8 cellular contexts compared by ENCODE assay signal in the genomic region with DNA sequence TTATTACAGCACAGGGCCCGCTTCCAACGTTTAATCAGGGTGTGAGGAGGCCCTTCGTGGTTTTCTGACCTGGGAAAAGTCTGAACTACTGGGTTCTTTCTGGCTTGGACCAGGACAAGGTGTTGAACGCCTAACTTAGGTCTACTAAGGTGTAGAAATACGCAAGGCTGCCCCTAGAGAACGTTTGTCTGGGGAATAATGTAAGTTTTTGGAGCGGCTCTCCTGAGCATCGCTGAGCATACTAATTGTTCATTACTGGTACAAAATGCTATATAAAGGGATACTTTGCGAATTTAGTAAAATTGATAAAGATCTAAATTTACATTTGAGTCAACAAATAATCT. TPM values are rescaled to one million over a fixed set of nuclear protein-coding genes. Genes with fewer than 3 reads are reported as not detected.
DNase-seq lines count a peak whose midpoint lies in the region; ATAC-seq and TF ChIP-seq lines count a peak whose summit lies in the region.

No MANE protein-coding gene starts in this region.

- no peak for TF ChIP-seq CTCF in Peyer's patch (IDR thresholded peaks at IDR 0.05)
- TF ChIP-seq CTCF in foreskin fibroblast (IDR thresholded peaks at IDR 0.05; ENCODE audit: low read depth, low read length) = no peak

- peaks cover 52% of the 10 kb centered on the region for H3K36me3 Mint-ChIP-seq in activated CD4-positive, alpha-beta T cell treated with anti-CD3 and anti-CD28 coated beads for 36 hours (ENCODE audit: low read depth)

- peak; percentile 2 for ATAC-seq in activated CD4-positive, alpha-beta T cell treated with anti-CD3 and anti-CD28 coated beads for 36 hours
- no peak for ATAC-seq in stimulated activated naive CD8-positive, alpha-beta T cell treated with anti-CD3 and anti-CD28 coated beads, Interleukin-15, amount 100 ng/mL, for 72 hours

- intact Hi-C loops in activated CD4-positive, alpha-beta T cell treated with anti-CD3 and anti-CD28 coated beads for 36 hours (cut with DNase I, micrococcal nuclease) = loop anchor here (2.0 to 10.0 kb wide), 5 partner anchors 30 to 740 kb away; a partner anchor contains a TSS

- peak overlapping the region; percentile 81 to 96 (median 90) for H3K27ac ChIP-seq in Peyer's patch

- no peak for TF ChIP-seq POLR2A in Peyer's patch (IDR thresholded peaks at IDR 0.05)

- H3K27ac Mint-ChIP-seq in activated CD4-positive, alpha-beta T cell treated with anti-CD3 and anti-CD28 coated beads for 36 hours = peak overlapping the region; percentile 92
- peak overlapping the region; percentile 97 for H3K27ac Mint-ChIP-seq in stimulated activated naive CD8-positive, alpha-beta T cell treated with anti-CD3 and anti-CD28 coated beads, Interleukin-15, amount 100 ng/mL, for 72 hours

- peak overlapping the region; percentile 92 for H3K4me3 Mint-ChIP-seq in activated CD4-positive, alpha-beta T cell treated with anti-CD3 and anti-CD28 coated beads for 36 hours
- peak overlapping the region; percentile 98 for H3K4me3 Mint-ChIP-seq in stimulated activated naive CD8-positive, alpha-beta T cell treated with anti-CD3 and anti-CD28 coated beads, Interleukin-15, amount 100 ng/mL, for 72 hours

- no peaks in the 10 kb centered on the region for H3K36me3 ChIP-seq in Peyer's patch

- H3K9me3 Mint-ChIP-seq in activated CD4-positive, alpha-beta T cell treated with anti-CD3 and anti-CD28 coated beads for 36 hours (ENCODE audit: low read depth) = no peaks in the 10 kb centered on the region
- H3K9me3 Mint-ChIP-seq in stimulated activated naive CD8-positive, alpha-beta T cell treated with anti-CD3 and anti-CD28 coated beads, Interleukin-15, amount 100 ng/mL, for 72 hours = no peaks in the 10 kb centered on the region

- no peaks in the 10 kb centered on the region for H3K27me3 ChIP-seq in Peyer's patch

- CTCF ChIA-PET in activated CD4-positive, alpha-beta T cell treated with anti-CD3 and anti-CD28 coated beads for 36 hours (lab: Charles Lee) = interaction anchor here (0.9 to 3.5 kb wide), 7 partner anchors 12 to 201 kb away, joined by 3 to 26 read pairs (median 4); no protein-coding TSS in a partner anchor

- peaks cover 0 to 9% (median 0%) of the 10 kb centered on the region in 4 donors for H3K4me1 ChIP-seq in Peyer's patch

- H3K4me3 ChIP-seq in Peyer's patch (peak overlapping the region; percentile 56 to 98 (median 84)), foreskin fibroblast (ENCODE audit: low read depth in 1 of 2, low read length in 2 of 2) (peak overlapping the region; percentile 61 to 70)

- peaks cover 40% of the 10 kb centered on the region for H3K4me1 Mint-ChIP-seq in activated CD4-positive, alpha-beta T cell treated with anti-CD3 and anti-CD28 coated beads for 36 hours
- peaks cover 40% of the 10 kb centered on the region for H3K4me1 Mint-ChIP-seq in stimulated activated naive CD8-positive, alpha-beta T cell treated with anti-CD3 and anti-CD28 coated beads, Interleukin-15, amount 100 ng/mL, for 72 hours

- H3K27me3 Mint-ChIP-seq in activated CD4-positive, alpha-beta T cell treated with anti-CD3 and anti-CD28 coated beads for 36 hours = peaks cover 2% of the 10 kb centered on the region
- peaks cover 7% of the 10 kb centered on the region for H3K27me3 Mint-ChIP-seq in stimulated activated naive CD8-positive, alpha-beta T cell treated with anti-CD3 and anti-CD28 coated beads, Interleukin-15, amount 100 ng/mL, for 72 hours

- POLR2A ChIA-PET in activated CD4-positive, alpha-beta T cell treated with anti-CD3 and anti-CD28 coated beads for 36 hours (lab: Charles Lee) = interaction anchor here (1.0 kb wide), 1 partner anchor 31 kb away, joined by 6 read pairs; no protein-coding TSS in a partner anchor

- no peaks in the 10 kb centered on the region for H3K9me3 ChIP-seq in Peyer's patch

- no peak for DNase-seq in activated CD4-positive, alpha-beta T cell treated with anti-CD3 and anti-CD28 coated beads for 36 hours
- no peak for DNase-seq in activated CD4-positive, alpha-beta T cell treated with anti-CD3 and anti-CD28 coated beads for 1 hour
- no peak for DNase-seq in Peyer's patch
- DNase-seq in foreskin fibroblast = no peak
- DNase-seq in stimulated activated naive CD8-positive, alpha-beta T cell treated with anti-CD3 and anti-CD28 coated beads, Interleukin-15, amount 100 ng/mL, for 72 hours = no peak
- no peak for DNase-seq in DMS153 treated with DMSO at 0.1 percent for 48 hours (lab: John Stamatoyannopoulos, UW; ENCODE audit: unreplicated experiment)
- no peak for DNase-seq in activated CD4-positive, CD25-positive, alpha-beta regulatory T cell (lab: John Stamatoyannopoulos, UW)
- DNase-seq in NK-92 treated with Interleukin-12 subunit alpha and Interleukin-12 subunit beta, amount 100 ng/mL, for 24 hours (lab: John Stamatoyannopoulos, UW) = no peak

RNA-seq across cellular contexts. Expression of a gene that starts 32.4 kb away (rescaled TPM):
- 100 to 1,000 TPM in 1 of 2 experiments, 10 to 100 TPM in 1; 73.7 to 254 TPM for total RNA-seq in activated CD4-positive, alpha-beta T cell treated with anti-CD3 and anti-CD28 coated beads for 36 hours
- total RNA-seq in Peyer's patch = 10 to 100 TPM; 78.6 to 89.8 (median 82.8) TPM
